ENCODE assay signal across 24 cellular contexts in genomic region chr20:60627751-60628565, GRCh38.
A peak's percentile ranks its signal among the peaks of the same experiment; 100 is the strongest.
DNase-seq lines count a peak whose midpoint lies in the region; ATAC-seq, FAIRE-seq and TF ChIP-seq lines count a peak whose summit lies in the region.
"Had no signal": no experiment of that assay in that cellular context is flagged by ENCODE, and none has a peak within 500 bp of the region (broad histone marks: within the 10 kb centered on the region; RNA-seq: fewer than 3 reads in every experiment).

No MANE protein-coding gene starts in this region.

- H3K9ac ChIP-seq in endodermal cell (ENCODE audit: extremely low read depth, low read length, poor library complexity, severe bottlenecking), result no peak overlapping the region

- in situ Hi-C loops in G401 (cut with HindIII; ENCODE audit: low sequenced_read_pairs), result no loop called here

- H3K4me3 ChIP-seq in Caco-2 (ENCODE audit: low read depth, low read length), result no peak overlapping the region
- no peak overlapping the region for H3K4me3 ChIP-seq in endodermal cell (ENCODE audit: low read length)
- H3K4me3 ChIP-seq: tibial artery had no signal

- DNase-seq in Caco-2 (peak in 1 of 2 experiments; percentile 20), HTR-8/SVneo (ENCODE audit: insufficient read length, low spot score) (no peak), endodermal cell (peak; percentile 63), neural crest cell (ENCODE audit: low read depth, low spot score) (no peak), G401 (ENCODE audit: low spot score) (no peak), DMS153 treated with DMSO at 0.1 percent for 48 hours (lab: John Stamatoyannopoulos, UW; ENCODE audit: unreplicated experiment) (no peak), RCC 7860 (ENCODE audit: low spot score) (no peak)
- DNase-seq: activated CD4-positive, CD25-positive, alpha-beta regulatory T cell treated with anti-CD3 and anti-CD28 coated beads, Interleukin-2, amount 50 U/mL, for 72 hours; activated CD8-positive, alpha-beta T cell treated with anti-CD3 and anti-CD28 coated beads, Interleukin-2, amount 10 ng/mL, durations not matched to agents 7 days and 5 days; anterior cingulate cortex; DMS153; effector CD8-positive, alpha-beta T cell; foreskin keratinocyte; naive B cell; NCI-H1105; NCI-H1930; NCI-H524 treated with DMSO at 0.1 percent for 48 hours; small intestine; tibial artery had no signal

- H3K36me3 Mint-ChIP-seq in Caco-2 (ENCODE audit: insufficient read depth, unreplicated experiment) (no peaks in the 10 kb centered on the region), endodermal cell (ENCODE audit: low read depth) (no peaks in the 10 kb centered on the region), neural crest cell (ENCODE audit: low read depth) (peaks cover 3% of the 10 kb centered on the region)
- H3K36me3 Mint-ChIP-seq: activated naive CD8-positive, alpha-beta T cell; naive B cell had no signal

- H3K36me3 ChIP-seq in Caco-2 (ENCODE audit: control insufficient read depth, insufficient read depth, low read length) (no peaks in the 10 kb centered on the region), endodermal cell (ENCODE audit: control insufficient read depth, insufficient read depth, low read length) (no peaks in the 10 kb centered on the region)
- H3K36me3 ChIP-seq: tibial artery had no signal

- H3K4me1 Mint-ChIP-seq in Caco-2 (ENCODE audit: low read depth, unreplicated experiment) (no peaks in the 10 kb centered on the region), endodermal cell (peaks cover 2% of the 10 kb centered on the region), neural crest cell (no peaks in the 10 kb centered on the region)
- H3K4me1 Mint-ChIP-seq: B cell, naive B cell had no signal

- H3K27me3 Mint-ChIP-seq in Caco-2 (ENCODE audit: insufficient read depth, unreplicated experiment), result peaks cover 26% of the 10 kb centered on the region
- peaks cover 2% of the 10 kb centered on the region for H3K27me3 Mint-ChIP-seq in endodermal cell (ENCODE audit: insufficient read depth)
- H3K27me3 Mint-ChIP-seq in neural crest cell (ENCODE audit: low read depth), result peaks cover 2% of the 10 kb centered on the region
- H3K27me3 Mint-ChIP-seq: B cell, naive B cell had no signal

- FAIRE-seq in HTR-8/SVneo (lab: Jason Lieb, UNC) (peak; percentile 85), RCC 7860 (lab: Jason Lieb, UNC) (no peak)
- FAIRE-seq: bronchial epithelial cell, small intestine had no signal

- no peak for ATAC-seq in GM21367 (IDR thresholded peaks at IDR 0.05; ENCODE audit: unreplicated experiment)
- ATAC-seq: activated CD8-positive, alpha-beta T cell treated with anti-CD3 and anti-CD28 coated beads, Interleukin-2, amount 10 ng/mL, durations not matched to agents 7 days and 5 days; foreskin keratinocyte had no signal

- peaks cover 11% of the 10 kb centered on the region for H3K9me3 Mint-ChIP-seq in Caco-2 (ENCODE audit: unreplicated experiment)
- no peaks in the 10 kb centered on the region for H3K9me3 Mint-ChIP-seq in endodermal cell
- H3K9me3 Mint-ChIP-seq in neural crest cell, result no peaks in the 10 kb centered on the region

- H3K9me3 ChIP-seq in Caco-2 (no peaks in the 10 kb centered on the region), endodermal cell (ENCODE audit: control insufficient read depth, low read length) (no peaks in the 10 kb centered on the region)
- H3K9me3 ChIP-seq: tibial artery had no signal

- TF ChIP-seq CTCF in Caco-2 (IDR thresholded peaks at IDR 0.05; ENCODE audit: insufficient read depth in 1 of 2, low read depth in 1 of 2, low read length in 1 of 2, severe bottlenecking in 1 of 2, unreplicated experiment in 1 of 2) (peak; percentile 33 to 39), endodermal cell (conservative IDR thresholded peaks at IDR 0.05) (peak; percentile 76), neural crest cell (conservative IDR thresholded peaks at IDR 0.05) (peak; percentile 47)

- 78 to 84% methylated on average over 2 of the region's 3 CpGs for WGBS in endodermal cell (ENCODE audit: insufficient coverage in 1 of 2, insufficient read length in 1 of 2), 2 experiments

- no TSS peak for BruUV-seq in Caco-2 (replicated peaks; lab: Mats Ljungman, UMichigan)

- 0 out of 2 replicates have a peak, but pooled peaks cover 1% of the 10 kb centered on the region for H3K27me3 ChIP-seq in Caco-2 (replicated peaks; ENCODE audit: control insufficient read depth, insufficient read depth, low read length)
- no peaks in the 10 kb centered on the region for H3K27me3 ChIP-seq in endodermal cell (ENCODE audit: control insufficient read depth, insufficient read depth, low read length, poor library complexity, severe bottlenecking)
- H3K27me3 ChIP-seq: foreskin keratinocyte, tibial artery had no signal

- H3K4me1 ChIP-seq in Caco-2 (no peaks in the 10 kb centered on the region), endodermal cell (ENCODE audit: control insufficient read depth, insufficient read depth, low read length) (no peaks in the 10 kb centered on the region)
- H3K4me1 ChIP-seq: foreskin keratinocyte, tibial artery had no signal

- H3K4me3 Mint-ChIP-seq in Caco-2 (ENCODE audit: unreplicated experiment), result no peak overlapping the region
- H3K4me3 Mint-ChIP-seq in endodermal cell, result no peak overlapping the region
- no peak overlapping the region for H3K4me3 Mint-ChIP-seq in neural crest cell
- H3K4me3 Mint-ChIP-seq: activated CD8-positive, alpha-beta T cell treated with anti-CD3 and anti-CD28 coated beads, Interleukin-2, amount 10 ng/mL, durations not matched to agents 7 days and 5 days; activated naive CD8-positive, alpha-beta T cell; B cell; naive B cell had no signal

- intact Hi-C loops in Caco-2 (cut with micrococcal nuclease; ENCODE audit: unreplicated experiment), result no loop called here

- no peak overlapping the region for H3K27ac Mint-ChIP-seq in Caco-2 (ENCODE audit: unreplicated experiment)
- no peak overlapping the region for H3K27ac Mint-ChIP-seq in endodermal cell
- H3K27ac Mint-ChIP-seq in neural crest cell (ENCODE audit: unreplicated experiment), result no peak overlapping the region
- H3K27ac Mint-ChIP-seq: activated CD8-positive, alpha-beta T cell treated with anti-CD3 and anti-CD28 coated beads, Interleukin-2, amount 10 ng/mL, durations not matched to agents 7 days and 5 days; activated naive CD8-positive, alpha-beta T cell; B cell; naive B cell had no signal

- POLR2A ChIA-PET in Caco-2 (lab: Charles Lee), result no interaction called here

- CTCF ChIA-PET in Caco-2 (lab: Charles Lee), result no interaction called here

- no peak overlapping the region for H3K27ac ChIP-seq in endodermal cell (ENCODE audit: low read depth, low read length)
- H3K27ac ChIP-seq: foreskin keratinocyte, HL-60, tibial artery had no signal
